In the genomic region with DNA sequence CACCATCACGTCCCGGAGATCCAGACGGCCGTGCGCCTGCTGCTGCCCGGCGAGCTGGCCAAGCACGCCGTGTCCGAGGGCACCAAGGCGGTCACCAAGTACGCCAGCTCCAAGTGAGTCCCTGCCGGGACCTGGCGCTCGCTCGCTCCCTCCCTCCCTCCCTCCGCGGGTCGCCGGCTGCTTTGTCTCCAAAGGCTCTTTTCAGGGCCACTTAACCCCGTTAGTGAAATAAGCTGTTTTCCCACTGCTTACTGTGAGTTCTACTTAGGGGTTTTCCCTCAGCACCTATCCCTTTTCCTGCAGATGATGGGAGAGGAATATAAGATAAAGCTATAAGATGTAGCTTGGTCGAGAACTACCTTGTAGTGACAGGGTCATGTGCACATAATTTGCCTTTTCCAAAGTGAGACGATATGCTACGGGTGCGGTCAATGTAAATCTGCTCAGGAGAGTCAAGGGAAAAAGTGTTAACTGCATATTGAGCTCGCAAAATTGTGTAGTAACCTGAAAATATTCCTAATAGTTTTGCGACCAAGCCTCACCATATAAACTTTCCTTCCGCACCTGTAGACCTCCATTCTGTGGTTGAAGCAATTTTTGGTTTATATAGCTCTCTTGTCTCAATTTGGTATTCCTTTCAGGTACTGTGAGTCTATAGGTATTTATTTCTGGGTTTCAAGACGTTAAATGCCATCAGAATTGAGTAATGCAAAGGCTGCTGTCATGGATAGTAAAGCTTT, we compare ENCODE assay signal across 8 cellular contexts. TPM values are rescaled to one million over a fixed set of nuclear protein-coding genes. Genes with fewer than 3 reads are reported as not detected.
A peak's percentile ranks its signal among the peaks of the same experiment; 100 is the strongest.
DNase-seq lines count a peak whose midpoint lies in the region; ATAC-seq, FAIRE-seq and TF ChIP-seq lines count a peak whose summit lies in the region.

No MANE protein-coding gene starts in this region.

- H3K36me3 ChIP-seq in SK-N-MC (ENCODE audit: insufficient read depth, low read length) (peaks cover 4% of the 10 kb centered on the region), esophagus squamous epithelium (peaks cover 0 to 5% (median 0%) of the 10 kb centered on the region in 3 donors), pancreas (no peaks in the 10 kb centered on the region)

- H3K9ac ChIP-seq in SK-N-MC (ENCODE audit: insufficient read length), result peak overlapping the region; percentile 91

- ATAC-seq in pancreas, result peak in 3 of 4 donors; percentile 1 to 3 (median 2)
- no peak for ATAC-seq in HG03520 (IDR thresholded peaks at IDR 0.05; ENCODE audit: unreplicated experiment)

- TF ChIP-seq POLR2A in GM15510 (IDR thresholded peaks at IDR 0.05; ENCODE audit: borderline replicate concordance, extremely low read depth, insufficient read length) (peak; percentile 10), esophagus squamous epithelium (IDR thresholded peaks at IDR 0.05) (no peak)

- no peak for TF ChIP-seq CTCF in esophagus squamous epithelium (IDR thresholded peaks at IDR 0.05)
- no peak for TF ChIP-seq CTCF in pancreas (IDR thresholded peaks at IDR 0.05)

- FAIRE-seq in pancreas (lab: Jason Lieb, UNC) (no peak), HTR-8/SVneo (lab: Jason Lieb, UNC) (no peak)

- intact Hi-C loops in esophagus squamous epithelium (cut with DNase I), result no loop called here
- intact Hi-C loops in pancreas (cut with DNase I), result no loop called here

- H3K27me3 ChIP-seq in esophagus squamous epithelium (no peaks in the 10 kb centered on the region), pancreas (no peaks in the 10 kb centered on the region)

- H3K27ac ChIP-seq in SK-N-MC (peak overlapping the region; percentile 86), esophagus squamous epithelium (peak overlapping the region; percentile 86 to 91 (median 88)), pancreas (peak overlapping the region in 3 of 4 donors; percentile 31 to 72 (median 71))

- WGBS in esophagus squamous epithelium, 2 donors, result 2 to 3% methylated on average over 8 to 9 of the region's 29 CpGs
- 3 to 5% methylated on average over 9 to 13 of the region's 29 CpGs for WGBS in pancreas, 2 donors

- H3K4me3 ChIP-seq in SK-N-MC (peak overlapping the region; percentile 91), esophagus squamous epithelium (peak overlapping the region; percentile 40 to 71 (median 56)), pancreas (peak overlapping the region; percentile 16 to 56 (median 38))

- DNase-seq in SK-N-MC (ENCODE audit: low read depth, low spot score), result no peak
- DNase-seq in esophagus squamous epithelium (lab: John Stamatoyannopoulos, UW), result no peak
- DNase-seq in pancreas, result peak in 1 of 6 donors; percentile 14
- DNase-seq in NCI-H1436 treated with DMSO at 0.1 percent for 48 hours (lab: John Stamatoyannopoulos, UW), result no peak
- no peak for DNase-seq in HTR-8/SVneo (ENCODE audit: insufficient read length, low spot score)
- DNase-seq in NCI-H2171 treated with DMSO at 0.1 percent for 48 hours (lab: John Stamatoyannopoulos, UW), result no peak

- H3K4me1 ChIP-seq in esophagus squamous epithelium (peaks cover 4 to 45% (median 38%) of the 10 kb centered on the region in 3 donors), pancreas (peaks cover 15 to 17% (median 17%) of the 10 kb centered on the region in 3 donors)

- H3K9me3 ChIP-seq in SK-N-MC (ENCODE audit: low read depth, low read length), result no peaks in the 10 kb centered on the region
- no peaks in the 10 kb centered on the region for H3K9me3 ChIP-seq in esophagus squamous epithelium
- H3K9me3 ChIP-seq in pancreas, result no peaks in the 10 kb centered on the region

RNA-seq across cellular contexts. Expression of gene BOLA1, which starts 55.9 kb away (rescaled TPM):
- total RNA-seq in esophagus squamous epithelium (10 to 100 TPM; 11.0 to 31.7 (median 23.4) TPM), pancreas (1 to 10 TPM; 7.0 to 8.8 (median 8.5) TPM)
- 10 to 100 TPM; 19.6 to 24.1 TPM for polyA plus RNA-seq in pancreas

Comparison
In these comparisons a context has a peak if more than half of its experiments do, and no peak if none do; other contexts are left out.
1. H3K4me3 ChIP-seq: peak in every context shown above with its lines; median percentile 91 in SK-N-MC; 56 in esophagus squamous epithelium; 38 in pancreas.